ENCODE assay signal across 8 cellular contexts in the genomic region with DNA sequence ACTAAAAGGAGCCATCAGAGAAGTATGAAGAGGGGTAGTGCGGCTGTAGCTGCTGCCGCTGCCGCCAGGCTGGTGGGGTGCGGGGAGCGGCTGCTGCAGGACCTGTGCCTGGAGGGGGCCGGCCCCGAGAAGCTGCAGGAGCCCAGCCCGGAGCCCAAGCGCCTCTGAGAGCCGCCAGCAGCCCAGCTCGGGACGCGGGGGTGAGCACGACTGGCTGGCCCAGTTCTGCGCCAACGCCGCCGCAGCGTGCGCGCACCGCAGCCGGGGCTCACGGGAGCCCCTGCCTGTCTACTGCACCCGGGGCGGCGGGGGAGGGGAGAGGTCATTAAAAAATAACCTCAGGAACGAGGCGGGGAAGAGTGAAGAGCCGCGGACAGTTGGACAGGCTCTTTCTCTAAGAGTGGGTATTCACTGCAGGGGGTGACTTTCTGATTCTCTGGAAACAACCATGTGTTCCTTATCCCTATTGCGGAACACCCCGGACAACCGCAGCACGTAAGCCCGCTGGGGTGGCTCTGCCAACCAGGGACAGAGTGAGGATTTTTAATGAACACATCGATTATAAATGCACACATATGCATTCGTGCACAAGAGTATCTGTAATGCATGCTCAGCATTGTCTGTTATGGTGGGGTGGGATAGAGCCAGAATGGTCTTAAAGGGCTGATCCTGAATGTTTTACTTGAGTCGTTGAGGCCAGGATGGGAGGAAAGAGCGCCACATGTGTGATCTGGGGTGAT. TPM values are rescaled to one million over a fixed set of nuclear protein-coding genes. Genes with fewer than 3 reads are reported as not detected.
DNase-seq lines count a peak whose midpoint lies in the region; ATAC-seq and TF ChIP-seq lines count a peak whose summit lies in the region.

No MANE protein-coding gene starts in this region.

- peak overlapping the region; percentile 89 for H3K4me3 ChIP-seq in WERI-Rb-1 (ENCODE audit: low read depth, low read length)
- H3K4me3 ChIP-seq in fibroblast of the aortic adventitia (ENCODE audit: low read depth, low read length) = peak overlapping the region; percentile 36
- H3K4me3 ChIP-seq in neuron (ENCODE audit: low read length) = peak overlapping the region; percentile 56

- H3K9me3 ChIP-seq in WERI-Rb-1 (ENCODE audit: severe bottlenecking) (no peaks in the 10 kb centered on the region), neuron (ENCODE audit: low read length) (no peaks in the 10 kb centered on the region)

- peaks cover 11% of the 10 kb centered on the region for H3K4me1 ChIP-seq in neuron (ENCODE audit: insufficient read depth, low read length)

- DNase-seq in NCI-H748 (lab: John Stamatoyannopoulos, UW; ENCODE audit: unreplicated experiment) (peak; percentile 51), NCI-H748 treated with DMSO at 0.1 percent for 48 hours (lab: John Stamatoyannopoulos, UW) (no peak), WERI-Rb-1 (peak; percentile 60), fibroblast of the aortic adventitia (ENCODE audit: low read depth) (peak; percentile 3), SW 1271 (lab: John Stamatoyannopoulos, UW) (no peak), NCI-H2029 (lab: John Stamatoyannopoulos, UW) (no peak)

- ATAC-seq in HG02943 (IDR thresholded peaks at IDR 0.05; ENCODE audit: low read depth, unreplicated experiment) = peak; percentile 43

- H3K36me3 ChIP-seq in WERI-Rb-1 (no peaks in the 10 kb centered on the region), neuron (ENCODE audit: insufficient read depth, low read length) (no peaks in the 10 kb centered on the region)

- 0 out of 2 replicates have a peak, but pooled peaks have one; percentile 1 for TF ChIP-seq CTCF in WERI-Rb-1 (IDR thresholded peaks at IDR 0.05; ENCODE audit: low read depth, low read length)
- no peak for TF ChIP-seq CTCF in fibroblast of the aortic adventitia (IDR thresholded peaks at IDR 0.05; ENCODE audit: insufficient read depth, low read length)

- 0 out of 2 replicates have a peak overlapping the region, but pooled peaks have one; percentile 0 for H3K27ac ChIP-seq in WERI-Rb-1

- H3K27me3 ChIP-seq in WERI-Rb-1 (ENCODE audit: insufficient read depth, low read depth, severe bottlenecking) (no peaks in the 10 kb centered on the region), neuron (ENCODE audit: insufficient read depth, low read length) (no peaks in the 10 kb centered on the region)

- peak overlapping the region; percentile 80 for H2AFZ ChIP-seq in neuron (ENCODE audit: low read depth, low read length)

RNA-seq across cellular contexts. Expression of a gene that starts 0.5 kb away (rescaled TPM):
- 0.90 and 5.8 TPM in 2 replicates for total RNA-seq in fibroblast of the aortic adventitia (ENCODE audit: low replicate concordance)

RNA-seq across cellular contexts. Expression of a gene that starts 41.2 kb away (rescaled TPM):
- total RNA-seq in fibroblast of the aortic adventitia (ENCODE audit: low replicate concordance) = 8.9 and 12.8 TPM in 2 replicates

Comparison
In these comparisons a context has a peak if more than half of its experiments do, and no peak if none do; other contexts are left out.
1. DNase-seq: peak in NCI-H748 (single experiment), WERI-Rb-1 (single experiment) and fibroblast of the aortic adventitia (single experiment); none in NCI-H748 treated with DMSO at 0.1 percent for 48 hours (single experiment), SW 1271 (0 of 2) and NCI-H2029 (single experiment).
2. H3K4me3 ChIP-seq: peak in every context shown above with its lines; median percentile 89 in WERI-Rb-1; 56 in neuron; 36 in fibroblast of the aortic adventitia.